16 cellular contexts compared by ENCODE assay signal in genomic region chr20:53947501-53948195, GRCh38.
DNase-seq lines count a peak whose midpoint lies in the region; ATAC-seq, FAIRE-seq and TF ChIP-seq lines count a peak whose summit lies in the region.
"Had no signal": no experiment of that assay in that cellular context is flagged by ENCODE, and none has a peak within 500 bp of the region (broad histone marks: within the 10 kb centered on the region; RNA-seq: fewer than 3 reads in every experiment).

No MANE protein-coding gene starts in this region.

- no peak for DNase-seq in CD4-positive, CD25-positive, alpha-beta regulatory T cell
- DNase-seq in CD8-positive, alpha-beta memory T cell = no peak
- no peak for DNase-seq in activated naive CD8-positive, alpha-beta T cell treated with anti-CD3 and anti-CD28 coated beads, Interleukin-2, amount 50 U/mL, for 24 hours
- DNase-seq in naive thymus-derived CD4-positive, alpha-beta T cell = no peak
- DNase-seq in type B pancreatic cell (ENCODE audit: extremely low spot score, unreplicated experiment) (no peak), urothelium cell line (ENCODE audit: low spot score) (no peak), RPMI8226 (no peak)
- DNase-seq: C1 segment of cervical spinal cord, EL, HCEC 1CT, MV-4-11, NCI-H1417, NCI-H187 treated with DMSO at 0.1 percent for 48 hours, NCI-H446, NCI-H69, SIG-M5 had no signal

- no peak for TF ChIP-seq CTCF in type B pancreatic cell (conservative IDR thresholded peaks at IDR 0.05)

- no peak overlapping the region for H3K4me3 ChIP-seq in CD4-positive, CD25-positive, alpha-beta regulatory T cell (ENCODE audit: low read depth, low read length)
- no peak overlapping the region for H3K4me3 ChIP-seq in CD8-positive, alpha-beta memory T cell (ENCODE audit: low read length)
- H3K4me3 ChIP-seq in naive thymus-derived CD4-positive, alpha-beta T cell (ENCODE audit: low read length) = no peak overlapping the region

- FAIRE-seq in urothelium cell line (lab: Jason Lieb, UNC) = no peak

- H3K27ac ChIP-seq in CD4-positive, CD25-positive, alpha-beta regulatory T cell (ENCODE audit: insufficient read depth, low read length, poor library complexity, severe bottlenecking) = peak overlapping the region; percentile 79
- no peak overlapping the region for H3K27ac ChIP-seq in CD8-positive, alpha-beta memory T cell (ENCODE audit: low read depth, low read length)
- peak overlapping the region; percentile 82 for H3K27ac ChIP-seq in naive thymus-derived CD4-positive, alpha-beta T cell (ENCODE audit: low read depth, low read length)

- H3K36me3 Mint-ChIP-seq in CD4-positive, CD25-positive, alpha-beta regulatory T cell = no peaks in the 10 kb centered on the region
- H3K36me3 Mint-ChIP-seq in CD8-positive, alpha-beta memory T cell = peaks cover 0 to 13% (median 0%) of the 10 kb centered on the region in 3 donors
- no peaks in the 10 kb centered on the region for H3K36me3 Mint-ChIP-seq in activated naive CD8-positive, alpha-beta T cell treated with anti-CD3 and anti-CD28 coated beads, Interleukin-2, amount 50 U/mL, for 24 hours (ENCODE audit: low read depth)
- peaks cover 0 to 10% (median 3%) of the 10 kb centered on the region in 5 donors for H3K36me3 Mint-ChIP-seq in naive thymus-derived CD4-positive, alpha-beta T cell
- H3K36me3 Mint-ChIP-seq in type B pancreatic cell = peaks cover 5% of the 10 kb centered on the region

- peaks cover 4 to 5% of the 10 kb centered on the region in 2 experiments for H3K9me3 ChIP-seq in CD4-positive, CD25-positive, alpha-beta regulatory T cell (ENCODE audit: control insufficient read depth in 2 of 2, low read length in 2 of 2)
- H3K9me3 ChIP-seq in CD8-positive, alpha-beta memory T cell (ENCODE audit: low read length) = no peaks in the 10 kb centered on the region
- H3K9me3 ChIP-seq in naive thymus-derived CD4-positive, alpha-beta T cell (ENCODE audit: control insufficient read depth in 2 of 3, low read length in 3 of 3) = no peaks in the 10 kb centered on the region

- intact Hi-C loops in naive thymus-derived CD4-positive, alpha-beta T cell (cut with micrococcal nuclease) = loop anchor here (2.0 to 10.0 kb wide), 7 partner anchors 75 to 1755 kb away; partner anchors contain the start of genes PFDN4 (in 2 of the 2), TSHZ2 (in 1 of the 2) and ZFP64 (in 1 of the 2)

- no peaks in the 10 kb centered on the region for H3K36me3 ChIP-seq in CD4-positive, CD25-positive, alpha-beta regulatory T cell (ENCODE audit: control insufficient read depth, insufficient read depth, low read length)
- no peaks in the 10 kb centered on the region for H3K36me3 ChIP-seq in CD8-positive, alpha-beta memory T cell (ENCODE audit: insufficient read depth, low read length)
- no peaks in the 10 kb centered on the region for H3K36me3 ChIP-seq in naive thymus-derived CD4-positive, alpha-beta T cell (ENCODE audit: control insufficient read depth in 2 of 3, insufficient read depth in 3 of 3, low read length in 3 of 3)

- CTCF ChIA-PET in CD8-positive, alpha-beta memory T cell (lab: Charles Lee) = interaction anchor here (1.5 kb wide), 1 partner anchor 32 kb away, joined by 6 read pairs; no protein-coding TSS in a partner anchor
- CTCF ChIA-PET in naive thymus-derived CD4-positive, alpha-beta T cell (lab: Charles Lee) = interaction anchor here (1.0 kb wide), 2 partner anchors 8 to 368 kb away, joined by 3 to 4 read pairs; no protein-coding TSS in a partner anchor

- H3K27me3 ChIP-seq in CD4-positive, CD25-positive, alpha-beta regulatory T cell (ENCODE audit: control insufficient read depth, insufficient read depth, low read length) = no peaks in the 10 kb centered on the region
- H3K27me3 ChIP-seq in CD8-positive, alpha-beta memory T cell (ENCODE audit: insufficient read depth, low read length, poor library complexity, severe bottlenecking) = no peaks in the 10 kb centered on the region
- H3K27me3 ChIP-seq in naive thymus-derived CD4-positive, alpha-beta T cell (ENCODE audit: control insufficient read depth in 2 of 2, insufficient read depth in 2 of 2, low read length in 2 of 2) = no peaks in the 10 kb centered on the region

- H3K9me3 Mint-ChIP-seq in CD4-positive, CD25-positive, alpha-beta regulatory T cell = peaks cover 0 to 7% (median 1%) of the 10 kb centered on the region in 7 donors
- H3K9me3 Mint-ChIP-seq in CD8-positive, alpha-beta memory T cell = peaks cover 0 to 8% (median 3%) of the 10 kb centered on the region in 5 donors
- H3K9me3 Mint-ChIP-seq in activated naive CD8-positive, alpha-beta T cell treated with anti-CD3 and anti-CD28 coated beads, Interleukin-2, amount 50 U/mL, for 24 hours = peaks cover 6% of the 10 kb centered on the region
- peaks cover 0 to 12% (median 5%) of the 10 kb centered on the region in 11 donors for H3K9me3 Mint-ChIP-seq in naive thymus-derived CD4-positive, alpha-beta T cell
- no peaks in the 10 kb centered on the region for H3K9me3 Mint-ChIP-seq in type B pancreatic cell

- no peak for ATAC-seq in CD4-positive, CD25-positive, alpha-beta regulatory T cell (ENCODE audit: low read depth in 2 of 2)
- ATAC-seq in activated naive CD8-positive, alpha-beta T cell treated with anti-CD3 and anti-CD28 coated beads, Interleukin-2, amount 50 U/mL, for 24 hours = no peak
- ATAC-seq in naive thymus-derived CD4-positive, alpha-beta T cell = no peak

- H3K27me3 Mint-ChIP-seq in CD4-positive, CD25-positive, alpha-beta regulatory T cell = no peaks in the 10 kb centered on the region
- H3K27me3 Mint-ChIP-seq in CD8-positive, alpha-beta memory T cell = no peaks in the 10 kb centered on the region
- H3K27me3 Mint-ChIP-seq in activated naive CD8-positive, alpha-beta T cell treated with anti-CD3 and anti-CD28 coated beads, Interleukin-2, amount 50 U/mL, for 24 hours = no peaks in the 10 kb centered on the region
- H3K27me3 Mint-ChIP-seq in naive thymus-derived CD4-positive, alpha-beta T cell = peaks cover 0 to 2% (median 0%) of the 10 kb centered on the region in 5 donors
- no peaks in the 10 kb centered on the region for H3K27me3 Mint-ChIP-seq in type B pancreatic cell

- peak overlapping the region; percentile 38 to 99 (median 98) for H3K27ac Mint-ChIP-seq in CD4-positive, CD25-positive, alpha-beta regulatory T cell
- H3K27ac Mint-ChIP-seq in CD8-positive, alpha-beta memory T cell = peak overlapping the region in 7 of 8 donors; percentile 50 to 100 (median 99)
- H3K27ac Mint-ChIP-seq in activated naive CD8-positive, alpha-beta T cell treated with anti-CD3 and anti-CD28 coated beads, Interleukin-2, amount 50 U/mL, for 24 hours = peak overlapping the region; percentile 83
- peak overlapping the region; percentile 51 to 99 (median 97) for H3K27ac Mint-ChIP-seq in naive thymus-derived CD4-positive, alpha-beta T cell
- H3K27ac Mint-ChIP-seq in type B pancreatic cell = no peak overlapping the region

- peaks cover 12 to 50% (median 34%) of the 10 kb centered on the region in 4 donors for H3K4me1 Mint-ChIP-seq in CD4-positive, CD25-positive, alpha-beta regulatory T cell
- peaks cover 34 to 58% (median 49%) of the 10 kb centered on the region in 3 donors for H3K4me1 Mint-ChIP-seq in CD8-positive, alpha-beta memory T cell
- peaks cover 46% of the 10 kb centered on the region for H3K4me1 Mint-ChIP-seq in activated naive CD8-positive, alpha-beta T cell treated with anti-CD3 and anti-CD28 coated beads, Interleukin-2, amount 50 U/mL, for 24 hours
- peaks cover 29 to 63% (median 56%) of the 10 kb centered on the region in 7 donors for H3K4me1 Mint-ChIP-seq in naive thymus-derived CD4-positive, alpha-beta T cell
- peaks cover 15% of the 10 kb centered on the region for H3K4me1 Mint-ChIP-seq in type B pancreatic cell (ENCODE audit: unreplicated experiment)

- H3K4me3 Mint-ChIP-seq in CD4-positive, CD25-positive, alpha-beta regulatory T cell = no peak overlapping the region
- no peak overlapping the region for H3K4me3 Mint-ChIP-seq in CD8-positive, alpha-beta memory T cell
- H3K4me3 Mint-ChIP-seq in activated naive CD8-positive, alpha-beta T cell treated with anti-CD3 and anti-CD28 coated beads, Interleukin-2, amount 50 U/mL, for 24 hours = no peak overlapping the region
- no peak overlapping the region for H3K4me3 Mint-ChIP-seq in naive thymus-derived CD4-positive, alpha-beta T cell
- H3K4me3 Mint-ChIP-seq in type B pancreatic cell = no peak overlapping the region

- peaks cover 25% of the 10 kb centered on the region for H3K4me1 ChIP-seq in CD4-positive, CD25-positive, alpha-beta regulatory T cell (ENCODE audit: control insufficient read depth, insufficient read depth, low read length, poor library complexity, severe bottlenecking)
- peaks cover 34% of the 10 kb centered on the region for H3K4me1 ChIP-seq in CD8-positive, alpha-beta memory T cell (ENCODE audit: insufficient read depth, low read length)
- H3K4me1 ChIP-seq in naive thymus-derived CD4-positive, alpha-beta T cell (ENCODE audit: control insufficient read depth in 2 of 2, insufficient read depth in 2 of 2, low read length in 2 of 2) = peaks cover 26 to 33% of the 10 kb centered on the region in 2 donors

- POLR2A ChIA-PET in CD8-positive, alpha-beta memory T cell (lab: Charles Lee) = no interaction called here
- POLR2A ChIA-PET in naive thymus-derived CD4-positive, alpha-beta T cell (lab: Charles Lee) = interaction anchor here (1.2 to 1.6 kb wide), 3 partner anchors 9 to 13 kb away, joined by 3 to 5 read pairs (median 5); no protein-coding TSS in a partner anchor
